In the genomic region with DNA sequence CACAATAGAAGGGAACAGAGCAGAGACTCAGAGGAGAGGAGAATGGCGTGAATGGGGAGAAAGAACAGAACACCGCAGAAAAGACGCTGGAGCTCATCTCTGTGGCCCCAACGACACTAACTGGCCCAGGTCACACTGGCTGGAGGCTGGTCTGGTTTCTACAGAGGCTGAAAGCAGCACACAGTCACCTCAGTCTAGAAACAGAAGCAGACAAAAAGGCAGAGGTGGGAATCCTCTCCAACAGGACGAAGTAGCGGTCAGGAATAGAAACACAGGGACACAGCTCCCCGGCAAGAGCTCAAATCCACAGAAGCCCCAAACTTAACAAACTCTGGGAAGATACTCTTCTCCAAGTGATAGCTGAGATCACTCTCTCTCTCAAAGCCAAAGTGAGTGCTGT, we compare ENCODE assay signal across 24 cellular contexts. TPM values are rescaled to one million over a fixed set of nuclear protein-coding genes. Genes with fewer than 3 reads are reported as not detected.
A peak's percentile ranks its signal among the peaks of the same experiment; 100 is the strongest.
DNase-seq lines count a peak whose midpoint lies in the region; ATAC-seq and TF ChIP-seq lines count a peak whose summit lies in the region.
"Had no signal": no experiment of that assay in that cellular context is flagged by ENCODE, and none has a peak within 500 bp of the region (broad histone marks: within the 10 kb centered on the region; RNA-seq: fewer than 3 reads in every experiment).

No MANE protein-coding gene starts in this region.

- peak overlapping the region; percentile 55 for H3K9ac ChIP-seq in adipocyte (ENCODE audit: low read length)

- peak overlapping the region; percentile 63 for H3K27ac Mint-ChIP-seq in activated naive CD4-positive, alpha-beta T cell treated with anti-CD3 and anti-CD28 coated beads for 36 hours
- H3K27ac Mint-ChIP-seq: GM23338 had no signal

- intact Hi-C loops in activated naive CD4-positive, alpha-beta T cell treated with anti-CD3 and anti-CD28 coated beads for 36 hours (cut with micrococcal nuclease), result no loop called here
- intact Hi-C loops in right lobe of liver (cut with DNase I) (no loop called here), testis (cut with DNase I; ENCODE audit: low total_unique reads) (no loop called here)

- H3K4me3 ChIP-seq in adipocyte (ENCODE audit: low read length) (no peak overlapping the region), right lobe of liver (peak overlapping the region in 2 of 3 donors; percentile 24 to 29), testis (no peak overlapping the region)
- H3K4me3 ChIP-seq: A549, esophagus squamous epithelium, GM23338, lung, pancreas, sigmoid colon, upper lobe of right lung had no signal

- H3K27me3 ChIP-seq in adipocyte (replicated peaks; ENCODE audit: control insufficient read depth, insufficient read depth, low read length) (no peaks in the 10 kb centered on the region), right lobe of liver (no peaks in the 10 kb centered on the region), testis (no peaks in the 10 kb centered on the region)
- H3K27me3 ChIP-seq: esophagus squamous epithelium, pancreas, sigmoid colon, upper lobe of right lung had no signal

- no peak overlapping the region for H3K4me3 Mint-ChIP-seq in activated naive CD4-positive, alpha-beta T cell treated with anti-CD3 and anti-CD28 coated beads for 36 hours
- H3K4me3 Mint-ChIP-seq: GM23338 had no signal

- H3K4me1 ChIP-seq in adipocyte (ENCODE audit: control insufficient read depth, insufficient read depth, low read length) (peaks cover 68% of the 10 kb centered on the region), right lobe of liver (peaks cover 0 to 94% (median 43%) of the 10 kb centered on the region in 4 donors), testis (peaks cover 42% of the 10 kb centered on the region)
- H3K4me1 ChIP-seq: A549 had no signal

- H3K27ac ChIP-seq in right lobe of liver (peak overlapping the region in 2 of 3 donors; percentile 83 to 93), testis (peak overlapping the region; percentile 63 to 72)
- H3K27ac ChIP-seq: A549, pancreas, sigmoid colon, upper lobe of right lung had no signal

- CTCF ChIA-PET in activated naive CD4-positive, alpha-beta T cell treated with anti-CD3 and anti-CD28 coated beads for 36 hours (lab: Charles Lee), result no interaction called here

- H3K9me3 Mint-ChIP-seq in activated naive CD4-positive, alpha-beta T cell treated with anti-CD3 and anti-CD28 coated beads for 36 hours, result peaks cover 9% of the 10 kb centered on the region
- H3K9me3 Mint-ChIP-seq: activated naive CD4-positive, alpha-beta T cell treated with anti-CD3 and anti-CD28 coated beads, Interleukin-2, amount 50 U/mL, for 24 hours; GM23338 had no signal

- H3K4me1 Mint-ChIP-seq in activated naive CD4-positive, alpha-beta T cell treated with anti-CD3 and anti-CD28 coated beads for 36 hours (ENCODE audit: low read depth), result peaks cover 23% of the 10 kb centered on the region

- H3K9me3 ChIP-seq in adipocyte (ENCODE audit: control insufficient read depth, low read length) (no peaks in the 10 kb centered on the region), right lobe of liver (no peaks in the 10 kb centered on the region), testis (no peaks in the 10 kb centered on the region)
- H3K9me3 ChIP-seq: A549, esophagus squamous epithelium, pancreas, sigmoid colon, upper lobe of right lung had no signal

- H3K27me3 Mint-ChIP-seq in activated naive CD4-positive, alpha-beta T cell treated with anti-CD3 and anti-CD28 coated beads for 36 hours (ENCODE audit: low read depth), result no peaks in the 10 kb centered on the region
- H3K27me3 Mint-ChIP-seq: activated naive CD4-positive, alpha-beta T cell treated with anti-CD3 and anti-CD28 coated beads, Interleukin-2, amount 50 U/mL, for 24 hours had no signal

- no peak for DNase-seq in activated naive CD4-positive, alpha-beta T cell treated with anti-CD3 and anti-CD28 coated beads for 36 hours
- no peak for DNase-seq in activated naive CD4-positive, alpha-beta T cell treated with anti-CD3 and anti-CD28 coated beads, Interleukin-2, amount 50 U/mL, for 16 hours
- DNase-seq in adipocyte (ENCODE audit: low read depth) (no peak), right lobe of liver (no peak), testis (peak; percentile 13), HT-29 (ENCODE audit: low spot score) (no peak), SW480 (ENCODE audit: low spot score) (no peak)
- DNase-seq: activated CD4-positive, alpha-beta T cell treated with anti-CD3 and anti-CD28 coated beads, Interleukin-2, amount 50 U/mL, for 4 hours; activated T-cell treated with anti-CD3 and anti-CD28 coated beads for 4 hours; effector CD4-positive, alpha-beta T cell; esophagus squamous epithelium; Karpas-422; NCI-H1092 treated with DMSO at 0.1 percent for 48 hours; NCI-H2107; NCI-H524; stimulated activated naive CD4-positive, alpha-beta T cell treated with Interleukin-2 at 50 U/mL for 16 hours had no signal

- TF ChIP-seq CTCF in right lobe of liver (IDR thresholded peaks at IDR 0.05) (no peak), testis (IDR thresholded peaks at IDR 0.05) (no peak)

- ATAC-seq in right lobe of liver (peak in 1 of 4 donors; percentile 0), GM18498 (IDR thresholded peaks at IDR 0.05; ENCODE audit: unreplicated experiment) (no peak)
- ATAC-seq: A549, GM23338, upper lobe of right lung had no signal

- peaks cover 45% of the 10 kb centered on the region for H3K36me3 Mint-ChIP-seq in activated naive CD4-positive, alpha-beta T cell treated with anti-CD3 and anti-CD28 coated beads for 36 hours (ENCODE audit: low read depth)

- H3K36me3 ChIP-seq in adipocyte (ENCODE audit: control insufficient read depth, insufficient read depth, low read length, severe bottlenecking) (peaks cover 49% of the 10 kb centered on the region), right lobe of liver (peaks cover 0 to 25% (median 7%) of the 10 kb centered on the region in 4 donors), testis (ENCODE audit: low read depth, missing control alignments) (no peaks in the 10 kb centered on the region)

- WGBS in right lobe of liver (ENCODE audit: insufficient coverage, low coverage, low lambda C conversion rate, missing lambda C conversion rate), result 33% methylated on average over 7 of the region's 7 CpGs
- 66 to 71% methylated on average over 7 of the region's 7 CpGs for WGBS in testis, 2 donors

- TF ChIP-seq POLR2A in right lobe of liver (IDR thresholded peaks at IDR 0.05), result no peak
- no peak for TF ChIP-seq POLR2A in testis (IDR thresholded peaks at IDR 0.05)

RNA-seq across cellular contexts. Expression of a gene that starts 9.2 kb away (rescaled TPM):
- total RNA-seq in activated naive CD4-positive, alpha-beta T cell treated with anti-CD3 and anti-CD28 coated beads for 36 hours, result 10 to 100 TPM; 26.0 to 26.8 TPM
- total RNA-seq in right lobe of liver, result 100 to 1,000 TPM in 3 of 6 experiments, 10 to 100 TPM in 3; 61.6 to 140 (median 95.8) TPM
- total RNA-seq in testis, result 100 to 1,000 TPM in 1 of 2 donors, 10 to 100 TPM in 1; 87.0 to 143 TPM
- polyA plus RNA-seq in testis (ENCODE audit: insufficient read depth, low read depth, low replicate concordance), result 72.5 TPM
- total RNA-seq in HT-29 (2014; rRNA removed; shearing (Covaris generic)), result 37.4 and 41.9 TPM in 2 replicates

RNA-seq across cellular contexts. Expression of a gene that starts 22.2 kb away (rescaled TPM):
- 10 to 100 TPM; 14.2 to 14.8 TPM for total RNA-seq in activated naive CD4-positive, alpha-beta T cell treated with anti-CD3 and anti-CD28 coated beads for 36 hours
- total RNA-seq in right lobe of liver (10 to 100 TPM; 16.8 to 35.1 (median 23.7) TPM), testis (1 to 10 TPM; 5.0 to 6.6 TPM)
- 6.0 TPM for polyA plus RNA-seq in testis (ENCODE audit: insufficient read depth, low read depth, low replicate concordance)
- total RNA-seq in HT-29 (2014; rRNA removed; shearing (Covaris generic)), result 38.3 and 43.6 TPM in 2 replicates

RNA-seq across cellular contexts. Expression of a gene that starts 46.2 kb away (rescaled TPM):
- total RNA-seq in activated naive CD4-positive, alpha-beta T cell treated with anti-CD3 and anti-CD28 coated beads for 36 hours, result 100 to 1,000 TPM; 185 to 186 TPM
- total RNA-seq in right lobe of liver (10 to 100 TPM; 18.5 to 53.9 (median 37.8) TPM), testis (10 to 100 TPM; 37.4 to 47.0 TPM)
- 158 TPM for polyA plus RNA-seq in testis (ENCODE audit: insufficient read depth, low read depth, low replicate concordance)
- 63.4 and 70.8 TPM in 2 replicates for total RNA-seq in HT-29 (2014; rRNA removed; shearing (Covaris generic))

Comparison
In these comparisons a context has a peak if more than half of its experiments do, and no peak if none do; other contexts are left out.
1. H3K4me3 ChIP-seq: peak in right lobe of liver (2 of 3); none in adipocyte (single experiment) and testis (0 of 2).